In genomic region chr13:25249001-25249543, GRCh38 we compare ENCODE assay signal across 8 cellular contexts. TPM values are rescaled to one million over a fixed set of nuclear protein-coding genes. Genes with fewer than 3 reads are reported as not detected.
DNase-seq lines count a peak whose midpoint lies in the region; ATAC-seq and TF ChIP-seq lines count a peak whose summit lies in the region.

No MANE protein-coding gene starts in this region.

- no peak overlapping the region for H3K4me2 ChIP-seq in hepatocyte

- no peaks in the 10 kb centered on the region for H3K9me2 ChIP-seq in hepatocyte (replicated peaks; ENCODE audit: insufficient read depth)

- no peaks in the 10 kb centered on the region for H3K4me1 ChIP-seq in hepatocyte (ENCODE audit: insufficient read depth)

- H3K27ac ChIP-seq in hepatocyte, result no peak overlapping the region

- ATAC-seq in HG02623 (IDR thresholded peaks at IDR 0.05; ENCODE audit: unreplicated experiment) (peak; percentile 69), GM19455 (IDR thresholded peaks at IDR 0.05; ENCODE audit: unreplicated experiment) (no peak)

- no peak overlapping the region for H2AFZ ChIP-seq in hepatocyte

- TF ChIP-seq CTCF in GM12872 (IDR thresholded peaks at IDR 0.05; ENCODE audit: insufficient read depth, low read depth, low read length) (peak; percentile 57), hepatocyte (IDR thresholded peaks at IDR 0.05; ENCODE audit: poor library complexity) (peak; percentile 56)

- DNase-seq in RKO (ENCODE audit: low spot score) (peak; percentile 49), hepatocyte (ENCODE audit: low spot score) (peak; percentile 43), GM19240 (ENCODE audit: insufficient read length, low spot score) (no peak), UCSD-AML1 (lab: John Stamatoyannopoulos, UW; ENCODE audit: unreplicated experiment) (no peak)
- no peak for DNase-seq in activated CD4-positive, CD25-positive, alpha-beta regulatory T cell (lab: John Stamatoyannopoulos, UW)

- no peaks in the 10 kb centered on the region for H3K36me3 ChIP-seq in hepatocyte (replicated peaks; ENCODE audit: insufficient read depth, low read depth)

- no peaks in the 10 kb centered on the region for H3K79me2 ChIP-seq in hepatocyte

- 32% methylated on average over 5 of the region's 5 CpGs for WGBS in hepatocyte (ENCODE audit: low lambda C conversion rate, missing lambda C conversion rate)

- no peaks in the 10 kb centered on the region for H4K20me1 ChIP-seq in hepatocyte (ENCODE audit: insufficient read depth, poor library complexity, severe bottlenecking)

- H3K27me3 ChIP-seq in hepatocyte, result no peaks in the 10 kb centered on the region

- H3K4me3 ChIP-seq in hepatocyte, result no peak overlapping the region

- no peaks in the 10 kb centered on the region for H3K9me3 ChIP-seq in hepatocyte (ENCODE audit: low read depth)

RNA-seq across cellular contexts. Expression of gene MTMR6, which starts 38.2 kb away (rescaled TPM):
- 16.7 and 17.2 TPM in 2 replicates for total RNA-seq in hepatocyte
- 6.9 and 10.1 TPM in 2 replicates for polyA plus RNA-seq in hepatocyte

RNA-seq across cellular contexts. Expression of gene NUP58, which starts 52.4 kb away (rescaled TPM):
- 49.1 and 61.3 TPM in 2 replicates for total RNA-seq in hepatocyte
- polyA plus RNA-seq in hepatocyte, result 16.0 and 25.4 TPM in 2 replicates

Comparison
In these comparisons a context has a peak if more than half of its experiments do, and no peak if none do; other contexts are left out.
1. DNase-seq: peak in RKO (single experiment) and hepatocyte (single experiment); none in GM19240 (single experiment), UCSD-AML1 (single experiment) and activated CD4-positive, CD25-positive, alpha-beta regulatory T cell (0 of 4).